Comparison of ENCODE assay signal across 19 cellular contexts in genomic region chr3:42532229-42532628, GRCh38.
"Had no signal": no experiment of that assay in that cellular context is flagged by ENCODE, and none has a peak within 500 bp of the region (broad histone marks: within the 10 kb centered on the region; RNA-seq: fewer than 3 reads in every experiment).

No MANE protein-coding gene starts in this region.

- H3K36me3 ChIP-seq: brain microvascular endothelial cell, gastrocnemius medialis had no signal

- H3K4me3 ChIP-seq: coronary artery, gastrocnemius medialis, lung had no signal

- H3K9me3 ChIP-seq: gastrocnemius medialis had no signal

- H3K27ac Mint-ChIP-seq: activated B cell treated with CpG ODN at 0.5 μM for 24 hours; progenitor cell of endocrine pancreas; stimulated activated naive CD8-positive, alpha-beta T cell treated with anti-CD3 and anti-CD28 coated beads, Interleukin-15, Interleukin-2, amounts not matched to agents 100 ng/mL and 50 ng/mL, for 24 hours had no signal

- H3K27me3 Mint-ChIP-seq: central memory CD8-positive, alpha-beta T cell; progenitor cell of endocrine pancreas; stimulated activated naive CD8-positive, alpha-beta T cell treated with anti-CD3 and anti-CD28 coated beads, Interleukin-15, Interleukin-2, amounts not matched to agents 100 ng/mL and 50 ng/mL, for 24 hours had no signal

- H3K4me3 Mint-ChIP-seq: activated B cell treated with CpG ODN at 0.5 μM for 24 hours; central memory CD8-positive, alpha-beta T cell; stimulated activated naive CD8-positive, alpha-beta T cell treated with anti-CD3 and anti-CD28 coated beads, Interleukin-15, Interleukin-2, amounts not matched to agents 100 ng/mL and 50 ng/mL, for 24 hours had no signal

- H3K27me3 ChIP-seq: brain microvascular endothelial cell, gastrocnemius medialis had no signal

- H3K36me3 Mint-ChIP-seq: activated naive CD4-positive, alpha-beta T cell treated with anti-CD3 and anti-CD28 coated beads, Interleukin-2, amount 50 U/mL, for 72 hours had no signal

- DNase-seq: activated B cell treated with CpG ODN at 0.5 μM for 24 hours; activated CD4-positive, alpha-beta T cell treated with anti-CD3 and anti-CD28 coated beads for 4 hours; activated CD8-positive, alpha-beta memory T cell treated with anti-CD3 and anti-CD28 coated beads, Interleukin-2, amount 50 U/mL, for 4 hours; activated effector memory CD4-positive, alpha-beta T cell treated with anti-CD3 and anti-CD28 coated beads, Interleukin-2, amount 50 U/mL, for 16 hours; activated T-cell treated with anti-CD3 and anti-CD28 coated beads, Interleukin-2, amount 50 U/mL, for 48 hours; aorta; brain microvascular endothelial cell; gastrocnemius medialis; head of caudate nucleus; midbrain; stimulated activated CD4-positive, alpha-beta T cell treated with anti-CD3 and anti-CD28 coated beads, Interleukin-12 subunit alpha, Interleukin-12 subunit beta, amount 100 ng/mL, for 4 hours; stimulated activated CD4-positive, alpha-beta T cell treated with anti-CD3 and anti-CD28 coated beads, Interleukin-1b, Interleukin-23, amount 100 ng/mL, for 48 hours; trophoblast cell had no signal

- H3K27ac ChIP-seq: brain microvascular endothelial cell, coronary artery, gastrocnemius medialis had no signal

- H3K4me1 ChIP-seq: gastrocnemius medialis had no signal

- ATAC-seq: activated naive CD4-positive, alpha-beta T cell treated with anti-CD3 and anti-CD28 coated beads, Interleukin-2, amount 50 U/mL, for 72 hours; gastrocnemius medialis had no signal

- H3K9me3 Mint-ChIP-seq: activated B cell treated with CpG ODN at 0.5 μM for 24 hours; central memory CD8-positive, alpha-beta T cell; stimulated activated naive CD8-positive, alpha-beta T cell treated with anti-CD3 and anti-CD28 coated beads, Interleukin-15, Interleukin-2, amounts not matched to agents 100 ng/mL and 50 ng/mL, for 24 hours had no signal
